1 cellular context compared by ENCODE assay signal in the genomic region with DNA sequence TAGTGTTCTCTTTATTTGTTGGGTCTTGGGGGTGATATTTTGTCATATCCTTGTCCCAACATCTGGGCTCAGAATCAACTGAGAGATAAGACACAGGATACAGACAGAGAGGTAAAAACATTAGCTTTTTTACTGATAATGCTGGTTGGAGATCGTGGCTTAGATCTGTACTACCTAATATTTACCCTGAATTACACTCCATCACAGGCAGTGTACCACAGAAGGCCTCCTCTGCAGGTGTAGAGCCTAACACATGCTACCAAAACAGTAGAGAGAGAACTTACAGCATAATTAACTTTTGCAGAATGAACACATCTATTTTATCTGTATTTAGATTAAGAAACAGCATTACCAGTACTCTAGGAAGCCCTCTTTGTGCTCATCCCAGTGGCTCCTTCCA.
TF ChIP-seq lines count a peak whose summit lies in the region.

No MANE protein-coding gene starts in this region.

TF ChIP-seq in SK-N-SH, 30 proteins besides CTCF, POLR2A, EP300 and RAD21 (continued from another document):
- TF ChIP-seq, protein P1, sequence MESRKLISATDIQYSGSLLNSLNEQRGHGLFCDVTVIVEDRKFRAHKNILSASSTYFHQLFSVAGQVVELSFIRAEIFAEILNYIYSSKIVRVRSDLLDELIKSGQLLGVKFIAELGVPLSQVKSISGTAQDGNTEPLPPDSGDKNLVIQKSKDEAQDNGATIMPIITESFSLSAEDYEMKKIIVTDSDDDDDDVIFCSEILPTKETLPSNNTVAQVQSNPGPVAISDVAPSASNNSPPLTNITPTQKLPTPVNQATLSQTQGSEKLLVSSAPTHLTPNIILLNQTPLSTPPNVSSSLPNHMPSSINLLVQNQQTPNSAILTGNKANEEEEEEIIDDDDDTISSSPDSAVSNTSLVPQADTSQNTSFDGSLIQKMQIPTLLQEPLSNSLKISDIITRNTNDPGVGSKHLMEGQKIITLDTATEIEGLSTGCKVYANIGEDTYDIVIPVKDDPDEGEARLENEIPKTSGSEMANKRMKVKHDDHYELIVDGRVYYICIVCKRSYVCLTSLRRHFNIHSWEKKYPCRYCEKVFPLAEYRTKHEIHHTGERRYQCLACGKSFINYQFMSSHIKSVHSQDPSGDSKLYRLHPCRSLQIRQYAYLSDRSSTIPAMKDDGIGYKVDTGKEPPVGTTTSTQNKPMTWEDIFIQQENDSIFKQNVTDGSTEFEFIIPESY (IDR thresholded peaks at IDR 0.05; ENCODE audit: borderline replicate concordance, low read depth): no peak
- TF ChIP-seq ELF1 (IDR thresholded peaks at IDR 0.05): no peak
- TF ChIP-seq RCOR1 (IDR thresholded peaks at IDR 0.05; ENCODE audit: low read length): no peak
- no peak for TF ChIP-seq SIN3A (IDR thresholded peaks at IDR 0.05; ENCODE audit: borderline replicate concordance, low read depth, low read length)
- TF ChIP-seq, protein P2, sequence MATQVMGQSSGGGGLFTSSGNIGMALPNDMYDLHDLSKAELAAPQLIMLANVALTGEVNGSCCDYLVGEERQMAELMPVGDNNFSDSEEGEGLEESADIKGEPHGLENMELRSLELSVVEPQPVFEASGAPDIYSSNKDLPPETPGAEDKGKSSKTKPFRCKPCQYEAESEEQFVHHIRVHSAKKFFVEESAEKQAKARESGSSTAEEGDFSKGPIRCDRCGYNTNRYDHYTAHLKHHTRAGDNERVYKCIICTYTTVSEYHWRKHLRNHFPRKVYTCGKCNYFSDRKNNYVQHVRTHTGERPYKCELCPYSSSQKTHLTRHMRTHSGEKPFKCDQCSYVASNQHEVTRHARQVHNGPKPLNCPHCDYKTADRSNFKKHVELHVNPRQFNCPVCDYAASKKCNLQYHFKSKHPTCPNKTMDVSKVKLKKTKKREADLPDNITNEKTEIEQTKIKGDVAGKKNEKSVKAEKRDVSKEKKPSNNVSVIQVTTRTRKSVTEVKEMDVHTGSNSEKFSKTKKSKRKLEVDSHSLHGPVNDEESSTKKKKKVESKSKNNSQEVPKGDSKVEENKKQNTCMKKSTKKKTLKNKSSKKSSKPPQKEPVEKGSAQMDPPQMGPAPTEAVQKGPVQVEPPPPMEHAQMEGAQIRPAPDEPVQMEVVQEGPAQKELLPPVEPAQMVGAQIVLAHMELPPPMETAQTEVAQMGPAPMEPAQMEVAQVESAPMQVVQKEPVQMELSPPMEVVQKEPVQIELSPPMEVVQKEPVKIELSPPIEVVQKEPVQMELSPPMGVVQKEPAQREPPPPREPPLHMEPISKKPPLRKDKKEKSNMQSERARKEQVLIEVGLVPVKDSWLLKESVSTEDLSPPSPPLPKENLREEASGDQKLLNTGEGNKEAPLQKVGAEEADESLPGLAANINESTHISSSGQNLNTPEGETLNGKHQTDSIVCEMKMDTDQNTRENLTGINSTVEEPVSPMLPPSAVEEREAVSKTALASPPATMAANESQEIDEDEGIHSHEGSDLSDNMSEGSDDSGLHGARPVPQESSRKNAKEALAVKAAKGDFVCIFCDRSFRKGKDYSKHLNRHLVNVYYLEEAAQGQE (IDR thresholded peaks at IDR 0.05; ENCODE audit: low read depth, low read length): no peak
- TF ChIP-seq, protein P3, sequence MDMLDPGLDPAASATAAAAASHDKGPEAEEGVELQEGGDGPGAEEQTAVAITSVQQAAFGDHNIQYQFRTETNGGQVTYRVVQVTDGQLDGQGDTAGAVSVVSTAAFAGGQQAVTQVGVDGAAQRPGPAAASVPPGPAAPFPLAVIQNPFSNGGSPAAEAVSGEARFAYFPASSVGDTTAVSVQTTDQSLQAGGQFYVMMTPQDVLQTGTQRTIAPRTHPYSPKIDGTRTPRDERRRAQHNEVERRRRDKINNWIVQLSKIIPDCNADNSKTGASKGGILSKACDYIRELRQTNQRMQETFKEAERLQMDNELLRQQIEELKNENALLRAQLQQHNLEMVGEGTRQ (IDR thresholded peaks at IDR 0.05; ENCODE audit: borderline replicate concordance, low read depth, low read length): no peak
- TF ChIP-seq TCF12 (IDR thresholded peaks at IDR 0.05): no peak
- no peak for TF ChIP-seq YY1 (IDR thresholded peaks at IDR 0.05; ENCODE audit: low read depth)
- TF ChIP-seq, protein P4, sequence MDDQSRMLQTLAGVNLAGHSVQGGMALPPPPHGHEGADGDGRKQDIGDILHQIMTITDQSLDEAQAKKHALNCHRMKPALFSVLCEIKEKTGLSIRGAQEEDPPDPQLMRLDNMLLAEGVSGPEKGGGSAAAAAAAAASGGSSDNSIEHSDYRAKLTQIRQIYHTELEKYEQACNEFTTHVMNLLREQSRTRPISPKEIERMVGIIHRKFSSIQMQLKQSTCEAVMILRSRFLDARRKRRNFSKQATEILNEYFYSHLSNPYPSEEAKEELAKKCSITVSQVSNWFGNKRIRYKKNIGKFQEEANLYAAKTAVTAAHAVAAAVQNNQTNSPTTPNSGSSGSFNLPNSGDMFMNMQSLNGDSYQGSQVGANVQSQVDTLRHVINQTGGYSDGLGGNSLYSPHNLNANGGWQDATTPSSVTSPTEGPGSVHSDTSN (IDR thresholded peaks at IDR 0.05): no peak
